8 cellular contexts compared by ENCODE assay signal in genomic region chr5:172006378-172007152, GRCh38. TPM values are rescaled to one million over a fixed set of nuclear protein-coding genes. Genes with fewer than 3 reads are reported as not detected.
DNase-seq lines count a peak whose midpoint lies in the region; ATAC-seq and TF ChIP-seq lines count a peak whose summit lies in the region.

Gene FBXW11 (minus strand): TSS chr5:172006638. CDS start chr5:172006502, 136 bp downstream.

- H3K9me3 Mint-ChIP-seq in endodermal cell: no peaks in the 10 kb centered on the region

- no peak for TF ChIP-seq CTCF in endodermal cell (conservative IDR thresholded peaks at IDR 0.05)

- H3K4me1 Mint-ChIP-seq in endodermal cell: peaks cover 51% of the 10 kb centered on the region

- H3K9ac ChIP-seq in NT2/D1 (ENCODE audit: insufficient read length, low read depth) (peak within 1 kb of the TSS; percentile 98), endodermal cell (ENCODE audit: extremely low read depth, low read length, poor library complexity, severe bottlenecking) (peak within 1 kb of the TSS; percentile 89)

- H3K36me3 Mint-ChIP-seq in endodermal cell (ENCODE audit: low read depth): no peaks in the 10 kb centered on the region

- ATAC-seq in GM21381 (IDR thresholded peaks at IDR 0.05; ENCODE audit: unreplicated experiment): peak; percentile 82

- H3K9me3 ChIP-seq in NT2/D1 (ENCODE audit: insufficient read depth, low read length): no peaks in the 10 kb centered on the region
- H3K9me3 ChIP-seq in endodermal cell (ENCODE audit: control insufficient read depth, low read length): no peaks in the 10 kb centered on the region
- H3K9me3 ChIP-seq in mesodermal cell (ENCODE audit: control insufficient read depth, low read length): no peaks in the 10 kb centered on the region

- peak within 1 kb of the TSS; percentile 80 for H3K4me3 Mint-ChIP-seq in endodermal cell

- peak within 1 kb of the TSS; percentile 97 for H3K27ac Mint-ChIP-seq in endodermal cell

- H3K27me3 Mint-ChIP-seq in endodermal cell (ENCODE audit: insufficient read depth): no peaks in the 10 kb centered on the region

- 0% methylated on average over 26 to 77 of the region's 77 CpGs for WGBS in endodermal cell (ENCODE audit: insufficient coverage in 1 of 2, insufficient read length in 1 of 2), 2 experiments
- WGBS in mesodermal cell (ENCODE audit: insufficient coverage in 2 of 2), 2 experiments: 0% methylated on average over 51 to 76 of the region's 77 CpGs

- H3K4me3 ChIP-seq in NT2/D1 (ENCODE audit: insufficient read length, low read depth): peak within 1 kb of the TSS; percentile 94
- H3K4me3 ChIP-seq in endodermal cell (ENCODE audit: low read length): peak within 1 kb of the TSS; percentile 98
- peak within 1 kb of the TSS; percentile 95 for H3K4me3 ChIP-seq in mesodermal cell (ENCODE audit: extremely low read depth, insufficient read depth, low read length, poor library complexity, severe bottlenecking)

- DNase-seq in COR-L47 (lab: John Stamatoyannopoulos, UW): peak; percentile 89
- peak in 75 of 76 experiments; percentile 61 to 96 (median 90) for DNase-seq in HUDEP-2 (lab: John Stamatoyannopoulos, UW; ENCODE audit: unreplicated experiment in 76 of 76)
- peak; percentile 90 for DNase-seq in NT2/D1 (ENCODE audit: low read depth, low spot score)
- peak; percentile 90 for DNase-seq in activated CD8-positive, alpha-beta memory T cell treated with anti-CD3 and anti-CD28 coated beads, Interleukin-2, amount 50 U/mL, for 1 hour (ENCODE audit: extremely low read depth)
- peak; percentile 98 for DNase-seq in endodermal cell
- peak; percentile 89 to 94 for DNase-seq in stimulated activated CD8-positive, alpha-beta memory T cell treated with anti-CD3 and anti-CD28 coated beads, Interleukin-15, amount 100 ng/mL, for 4 hours (ENCODE audit: low read depth in 2 of 2)

- peak within 1 kb of the TSS; percentile 87 for H3K27ac ChIP-seq in endodermal cell (ENCODE audit: low read depth, low read length)
- peak within 1 kb of the TSS; percentile 88 for H3K27ac ChIP-seq in mesodermal cell (ENCODE audit: low read depth, low read length, severe bottlenecking)

- H3K4me1 ChIP-seq in NT2/D1 (ENCODE audit: insufficient read depth, insufficient read length): peaks cover 2% of the 10 kb centered on the region
- H3K4me1 ChIP-seq in endodermal cell (ENCODE audit: control insufficient read depth, insufficient read depth, low read length): peaks cover 19% of the 10 kb centered on the region
- H3K4me1 ChIP-seq in mesodermal cell (ENCODE audit: control insufficient read depth, insufficient read depth, low read length, poor library complexity, severe bottlenecking): peaks cover 5% of the 10 kb centered on the region

- H3K27me3 ChIP-seq in NT2/D1 (ENCODE audit: insufficient read depth, insufficient read length) (no peaks in the 10 kb centered on the region), endodermal cell (ENCODE audit: control insufficient read depth, insufficient read depth, low read length, poor library complexity, severe bottlenecking) (no peaks in the 10 kb centered on the region)

- H3K36me3 ChIP-seq in NT2/D1 (ENCODE audit: insufficient read depth, insufficient read length, low read length) (no peaks in the 10 kb centered on the region), endodermal cell (ENCODE audit: control insufficient read depth, insufficient read depth, low read length) (no peaks in the 10 kb centered on the region), mesodermal cell (ENCODE audit: control insufficient read depth, insufficient read depth, low read length) (no peaks in the 10 kb centered on the region)

RNA-seq across cellular contexts. Expression of gene FBXW11, which starts in this region (rescaled TPM):
- 10 to 100 TPM; 42.2 to 49.4 TPM for total RNA-seq in endodermal cell
- 55.1 TPM for polyA plus RNA-seq in endodermal cell (2013, experiment 1 of 2)
- polyA plus RNA-seq in endodermal cell (2013, experiment 2 of 2): 51.1 TPM
- 45.6 TPM for polyA plus RNA-seq in mesodermal cell (2013, experiment 1 of 2)
- 42.0 TPM for polyA plus RNA-seq in mesodermal cell (2013, experiment 2 of 2)

Comparison
In these comparisons a context has a peak if more than half of its experiments do, and no peak if none do; other contexts are left out.
1. Peak in every context shown above with its lines: DNase-seq, ATAC-seq, H3K4me3 ChIP-seq and H3K27ac ChIP-seq.